8 cellular contexts compared by ENCODE assay signal in genomic region chr7:66413379-66414114, GRCh38.
DNase-seq lines count a peak whose midpoint lies in the region; ATAC-seq and TF ChIP-seq lines count a peak whose summit lies in the region.

No MANE protein-coding gene starts in this region.

- ATAC-seq in HG03045 (IDR thresholded peaks at IDR 0.05; ENCODE audit: unreplicated experiment): peak; percentile 68

- H3K9ac ChIP-seq in muscle layer of colon (ENCODE audit: low read length): no peak overlapping the region
- no peak overlapping the region for H3K9ac ChIP-seq in MM.1S (ENCODE audit: low read length)

- H3K79me2 ChIP-seq in MM.1S (ENCODE audit: low read length): no peaks in the 10 kb centered on the region

- no peak overlapping the region for H2AFZ ChIP-seq in MM.1S (ENCODE audit: low read length)

- H4K20me1 ChIP-seq in MM.1S (ENCODE audit: insufficient read depth, low read length): no peaks in the 10 kb centered on the region

- no peaks in the 10 kb centered on the region for H3K27me3 ChIP-seq in muscle layer of colon (ENCODE audit: control insufficient read depth in 1 of 2, insufficient read depth in 2 of 2, low read length in 2 of 2)
- H3K27me3 ChIP-seq in MM.1S (replicated peaks; ENCODE audit: insufficient read depth, low read length): no peaks in the 10 kb centered on the region

- H3K27ac ChIP-seq in muscle layer of colon (ENCODE audit: low read depth, low read length) (no peak overlapping the region), MM.1S (ENCODE audit: low read length) (no peak overlapping the region)

- DNase-seq in NCI-H774 (lab: John Stamatoyannopoulos, UW) (peak; percentile 84), fibroblast of gingiva (ENCODE audit: low read depth) (peak; percentile 45), MM.1S (no peak)
- peak; percentile 42 to 75 for DNase-seq in activated T-helper 1 cell treated with anti-CD3 and anti-CD28 coated beads, Interleukin-2, amount 50 U/mL, for 16 hours (ENCODE audit: low read depth in 1 of 2, low spot score in 1 of 2)
- peak; percentile 50 to 76 for DNase-seq in stimulated activated CD8-positive, alpha-beta memory T cell treated with anti-CD3 and anti-CD28 coated beads, Interleukin-4, amount 100 ng/mL, for 4 hours (ENCODE audit: low read depth in 2 of 2, low spot score in 1 of 2)

- H3K4me2 ChIP-seq in MM.1S (ENCODE audit: low read depth, low read length): no peak overlapping the region

- H3K4me1 ChIP-seq in muscle layer of colon (ENCODE audit: insufficient read depth, low read length) (peaks cover 5% of the 10 kb centered on the region), MM.1S (ENCODE audit: low read length) (no peaks in the 10 kb centered on the region)

- H3K9me2 ChIP-seq in MM.1S (replicated peaks; ENCODE audit: insufficient read depth, low read length): no peaks in the 10 kb centered on the region

- H3K9me3 ChIP-seq in muscle layer of colon (ENCODE audit: low read length) (no peaks in the 10 kb centered on the region), MM.1S (replicated peaks; ENCODE audit: insufficient read depth, low read length) (no peaks in the 10 kb centered on the region)

- no peaks in the 10 kb centered on the region for H3F3A ChIP-seq in MM.1S (ENCODE audit: insufficient read depth, low read length)

- H3K36me3 ChIP-seq in muscle layer of colon (ENCODE audit: insufficient read depth, low read length) (no peaks in the 10 kb centered on the region), MM.1S (replicated peaks; ENCODE audit: insufficient read depth, low read length) (no peaks in the 10 kb centered on the region)

- H3K4me3 ChIP-seq in GM12875 (ENCODE audit: low read depth, low read length) (peak overlapping the region; percentile 58), muscle layer of colon (ENCODE audit: low read depth in 1 of 2, low read length in 2 of 2) (peak overlapping the region; percentile 63 to 64), MM.1S (ENCODE audit: low read length) (no peak overlapping the region)

- peak; percentile 60 for TF ChIP-seq CTCF in GM12875 (IDR thresholded peaks at IDR 0.05; ENCODE audit: borderline replicate concordance, insufficient read depth, low read depth, low read length)
- no peak for TF ChIP-seq CTCF in MM.1S (IDR thresholded peaks at IDR 0.05; ENCODE audit: low read length)
